ENCODE assay signal across 19 cellular contexts in genomic region chr2:107001964-107002696, GRCh38.
DNase-seq lines count a peak whose midpoint lies in the region; ATAC-seq, FAIRE-seq and TF ChIP-seq lines count a peak whose summit lies in the region.
"Had no signal": no experiment of that assay in that cellular context is flagged by ENCODE, and none has a peak within 500 bp of the region (broad histone marks: within the 10 kb centered on the region; RNA-seq: fewer than 3 reads in every experiment).

No MANE protein-coding gene starts in this region.

- H3K4me1 ChIP-seq in A549 (peaks cover 70% of the 10 kb centered on the region), lower lobe of right lung (no peaks in the 10 kb centered on the region)
- H3K4me1 ChIP-seq: ascending aorta had no signal

- H3K36me3 ChIP-seq in lower lobe of right lung: no peaks in the 10 kb centered on the region
- H3K36me3 ChIP-seq: ascending aorta, esophagus muscularis mucosa, left ventricle myocardium inferior had no signal

- DNase-seq in A549 (ENCODE audit: low read depth in 1 of 2, low spot score in 1 of 2) (peak; percentile 47 to 87), HS-27A (ENCODE audit: low read depth) (peak; percentile 62), amniotic epithelial cell (ENCODE audit: low read depth) (peak; percentile 78), glomerular visceral epithelial cell (ENCODE audit: extremely low spot score) (peak; percentile 59), NCI-H1436 treated with DMSO at 0.1 percent for 48 hours (lab: John Stamatoyannopoulos, UW) (no peak), occipital lobe (lab: John Stamatoyannopoulos, UW) (no peak), lower lobe of right lung (no peak)
- DNase-seq: activated CD4-positive, CD25-positive, alpha-beta regulatory T cell treated with anti-CD3 and anti-CD28 coated beads, Interleukin-2, amount 50 U/mL, for 72 hours; activated effector memory CD4-positive, alpha-beta T cell treated with anti-CD3 and anti-CD28 coated beads, Interleukin-2, amount 50 U/mL, for 16 hours; GF-D8; GOT3; left ventricle myocardium inferior; NCI-H1417 treated with DMSO at 0.1 percent for 48 hours; SHP77; stimulated activated naive B cell treated with anti-CD40 and anti-IgM and Interleukin-4, amounts not matched to agents 10 μg/mL and 1 μg/mL and 100 μg/mL, for 72 hours had no signal

- no peaks in the 10 kb centered on the region for H3K9me3 ChIP-seq in A549
- no peaks in the 10 kb centered on the region for H3K9me3 ChIP-seq in lower lobe of right lung
- H3K9me3 ChIP-seq: ascending aorta, esophagus muscularis mucosa, left ventricle myocardium inferior had no signal

- peak overlapping the region; percentile 73 for H3K4me2 ChIP-seq in A549

- no peak for TF ChIP-seq POLR2A in A549 (IDR thresholded peaks at IDR 0.05; ENCODE audit: low read length)

- intact Hi-C loops in lower lobe of right lung (cut with DNase I): no loop called here

- 2% methylated on average over 4 of the region's 4 CpGs for WGBS in A549 (ENCODE audit: missing lambda C conversion rate)

- H3K27me3 ChIP-seq in lower lobe of right lung (ENCODE audit: low read depth): no peaks in the 10 kb centered on the region
- H3K27me3 ChIP-seq: ascending aorta, esophagus muscularis mucosa had no signal

- CTCF ChIA-PET in A549 (lab: Yijun Ruan, JAX): interaction anchor here (0.6 kb wide), 1 partner anchor 85 kb away, joined by 3 read pairs; no protein-coding TSS in a partner anchor

- TF ChIP-seq EP300 in A549 (IDR thresholded peaks at IDR 0.05): peak; percentile 42 to 50; a peak in 1 of 5 replicates

- FAIRE-seq in A549 (lab: Jason Lieb, UNC): no peak
- FAIRE-seq: A204.1 had no signal

- peak overlapping the region; percentile 80 to 84 for H3K27ac ChIP-seq in A549
- H3K27ac ChIP-seq in lower lobe of right lung: no peak overlapping the region
- H3K27ac ChIP-seq: ascending aorta, esophagus muscularis mucosa, left ventricle myocardium inferior had no signal

- POLR2A ChIA-PET in A549 (lab: Yijun Ruan, JAX): interaction anchor here (1.0 to 1.1 kb wide), 2 partner anchors 24 to 115 kb away, joined by 5 to 8 read pairs; no protein-coding TSS in a partner anchor

- TF ChIP-seq RAD21 in A549 (conservative IDR thresholded peaks at IDR 0.05 in 1 of 2, IDR thresholded peaks at IDR 0.05 in 1 of 2): peak; percentile 12 to 41; a peak in 3 of 5 replicates

- peak; percentile 87 to 91 for ATAC-seq in A549
- no peak for ATAC-seq in GM18502 (IDR thresholded peaks at IDR 0.05; ENCODE audit: poor library complexity, unreplicated experiment)
- no peak for ATAC-seq in lower lobe of right lung
- ATAC-seq: stimulated activated naive B cell treated with anti-CD40 and anti-IgM and Interleukin-4, amounts not matched to agents 10 μg/mL and 1 μg/mL and 100 μg/mL, for 72 hours had no signal

- H3K4me3 ChIP-seq in A549 (no peak overlapping the region), lower lobe of right lung (no peak overlapping the region)
- H3K4me3 ChIP-seq: ascending aorta, esophagus muscularis mucosa, left ventricle myocardium inferior had no signal

- TF ChIP-seq CTCF in A549 (IDR thresholded peaks at IDR 0.05) (no peak), lower lobe of right lung (IDR thresholded peaks at IDR 0.05) (no peak)

TF ChIP-seq in A549, 52 proteins besides CTCF, POLR2A, EP300 and RAD21 (continues in another document):
- TF ChIP-seq, protein P1, sequence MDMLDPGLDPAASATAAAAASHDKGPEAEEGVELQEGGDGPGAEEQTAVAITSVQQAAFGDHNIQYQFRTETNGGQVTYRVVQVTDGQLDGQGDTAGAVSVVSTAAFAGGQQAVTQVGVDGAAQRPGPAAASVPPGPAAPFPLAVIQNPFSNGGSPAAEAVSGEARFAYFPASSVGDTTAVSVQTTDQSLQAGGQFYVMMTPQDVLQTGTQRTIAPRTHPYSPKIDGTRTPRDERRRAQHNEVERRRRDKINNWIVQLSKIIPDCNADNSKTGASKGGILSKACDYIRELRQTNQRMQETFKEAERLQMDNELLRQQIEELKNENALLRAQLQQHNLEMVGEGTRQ (IDR thresholded peaks at IDR 0.05): no peak
- TF ChIP-seq MYC (IDR thresholded peaks at IDR 0.05; ENCODE audit: borderline replicate concordance, low read length) (peak; percentile 39; the same call in 1 of the 2 replicates), JUN (IDR thresholded peaks at IDR 0.05) (peak in 1 of 2 experiments; percentile 80; a peak in 3 of 5 replicates), NFE2L2 (conservative IDR thresholded peaks at IDR 0.05; ENCODE audit: low read length) (peak; percentile 39), GATA3 (IDR thresholded peaks at IDR 0.05; ENCODE audit: borderline replicate concordance) (peak; percentile 96), JUNB (IDR thresholded peaks at IDR 0.05) (peak; percentile 94), SMC3 (IDR thresholded peaks at IDR 0.05) (0 out of 3 replicates have a peak, but pooled peaks have one; percentile 29), HDAC2 (IDR thresholded peaks at IDR 0.05) (no peak), EHF (CRISPR knock-in tag; IDR thresholded peaks at IDR 0.05) (no peak), FOXS1 (CRISPR knock-in tag; IDR thresholded peaks at IDR 0.05) (peak; percentile 51; the same call in 1 of the 2 replicates), PHF8 (IDR thresholded peaks at IDR 0.05; ENCODE audit: borderline replicate concordance, low read depth) (no peak), MAFK (IDR thresholded peaks at IDR 0.05; ENCODE audit: partially characterized antibody) (peak; percentile 73), ZSCAN20 (CRISPR knock-in tag; IDR thresholded peaks at IDR 0.05) (no peak), CHD4 (IDR thresholded peaks at IDR 0.05; ENCODE audit: borderline replicate concordance) (no peak), CHD2 (IDR thresholded peaks at IDR 0.05; ENCODE audit: low read length, partially characterized antibody) (no peak), REST (IDR thresholded peaks at IDR 0.05) (no peak)
- TF ChIP-seq, protein P2, sequence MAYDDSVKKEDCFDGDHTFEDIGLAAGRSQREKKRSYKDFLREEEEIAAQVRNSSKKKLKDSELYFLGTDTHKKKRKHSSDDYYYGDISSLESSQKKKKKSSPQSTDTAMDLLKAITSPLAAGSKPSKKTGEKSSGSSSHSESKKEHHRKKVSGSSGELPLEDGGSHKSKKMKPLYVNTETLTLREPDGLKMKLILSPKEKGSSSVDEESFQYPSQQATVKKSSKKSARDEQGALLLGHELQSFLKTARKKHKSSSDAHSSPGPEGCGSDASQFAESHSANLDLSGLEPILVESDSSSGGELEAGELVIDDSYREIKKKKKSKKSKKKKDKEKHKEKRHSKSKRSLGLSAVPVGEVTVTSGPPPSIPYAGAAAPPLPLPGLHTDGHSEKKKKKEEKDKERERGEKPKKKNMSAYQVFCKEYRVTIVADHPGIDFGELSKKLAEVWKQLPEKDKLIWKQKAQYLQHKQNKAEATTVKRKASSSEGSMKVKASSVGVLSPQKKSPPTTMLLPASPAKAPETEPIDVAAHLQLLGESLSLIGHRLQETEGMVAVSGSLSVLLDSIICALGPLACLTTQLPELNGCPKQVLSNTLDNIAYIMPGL (CRISPR knock-in tag; IDR thresholded peaks at IDR 0.05; ENCODE audit: borderline replicate concordance): no peak
- TF ChIP-seq, protein P3, sequence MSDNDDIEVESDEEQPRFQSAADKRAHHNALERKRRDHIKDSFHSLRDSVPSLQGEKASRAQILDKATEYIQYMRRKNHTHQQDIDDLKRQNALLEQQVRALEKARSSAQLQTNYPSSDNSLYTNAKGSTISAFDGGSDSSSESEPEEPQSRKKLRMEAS (IDR thresholded peaks at IDR 0.05): peak; percentile 44
- TF ChIP-seq, protein P4, sequence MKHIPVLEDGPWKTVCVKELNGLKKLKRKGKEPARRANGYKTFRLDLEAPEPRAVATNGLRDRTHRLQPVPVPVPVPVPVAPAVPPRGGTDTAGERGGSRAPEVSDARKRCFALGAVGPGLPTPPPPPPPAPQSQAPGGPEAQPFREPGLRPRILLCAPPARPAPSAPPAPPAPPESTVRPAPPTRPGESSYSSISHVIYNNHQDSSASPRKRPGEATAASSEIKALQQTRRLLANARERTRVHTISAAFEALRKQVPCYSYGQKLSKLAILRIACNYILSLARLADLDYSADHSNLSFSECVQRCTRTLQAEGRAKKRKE (CRISPR knock-in tag; IDR thresholded peaks at IDR 0.05; ENCODE audit: low read depth): peak; percentile 71; the same call in 1 of the 2 replicates
- TF ChIP-seq, protein P5, sequence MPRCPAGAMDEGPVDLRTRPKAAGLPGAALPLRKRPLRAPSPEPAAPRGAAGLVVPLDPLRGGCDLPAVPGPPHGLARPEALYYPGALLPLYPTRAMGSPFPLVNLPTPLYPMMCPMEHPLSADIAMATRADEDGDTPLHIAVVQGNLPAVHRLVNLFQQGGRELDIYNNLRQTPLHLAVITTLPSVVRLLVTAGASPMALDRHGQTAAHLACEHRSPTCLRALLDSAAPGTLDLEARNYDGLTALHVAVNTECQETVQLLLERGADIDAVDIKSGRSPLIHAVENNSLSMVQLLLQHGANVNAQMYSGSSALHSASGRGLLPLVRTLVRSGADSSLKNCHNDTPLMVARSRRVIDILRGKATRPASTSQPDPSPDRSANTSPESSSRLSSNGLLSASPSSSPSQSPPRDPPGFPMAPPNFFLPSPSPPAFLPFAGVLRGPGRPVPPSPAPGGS (IDR thresholded peaks at IDR 0.05): 0 out of 3 replicates have a peak, but pooled peaks have one; percentile 43

Comparison
In these comparisons a context has a peak if more than half of its experiments do, and no peak if none do; other contexts are left out.
1. ATAC-seq: peak in A549 (2 of 2); none in GM18502 (single experiment) and lower lobe of right lung (0 of 2).
2. DNase-seq: peak in A549 (2 of 2), HS-27A (single experiment), amniotic epithelial cell (single experiment) and glomerular visceral epithelial cell (single experiment); none in NCI-H1436 treated with DMSO at 0.1 percent for 48 hours (single experiment), occipital lobe (single experiment) and lower lobe of right lung (single experiment).